12 cellular contexts compared by ENCODE assay signal in genomic region chr7:10998984-10999757, GRCh38. TPM values are rescaled to one million over a fixed set of nuclear protein-coding genes. Genes with fewer than 3 reads are reported as not detected.
DNase-seq lines count a peak whose midpoint lies in the region; ATAC-seq, FAIRE-seq and TF ChIP-seq lines count a peak whose summit lies in the region.
"Had no signal": no experiment of that assay in that cellular context is flagged by ENCODE, and none has a peak within 500 bp of the region (broad histone marks: within the 10 kb centered on the region; RNA-seq: fewer than 3 reads in every experiment).

No MANE protein-coding gene starts in this region.

- H3K9me3 ChIP-seq in CD4-positive, alpha-beta T cell (ENCODE audit: control insufficient read depth, low read length): no peaks in the 10 kb centered on the region
- H3K9me3 ChIP-seq in liver (ENCODE audit: control insufficient read depth in 4 of 4, low read length in 3 of 4): peaks cover 0 to 5% (median 0%) of the 10 kb centered on the region in 4 donors

- H3K4me3 ChIP-seq in GM23338: no peak overlapping the region
- no peak overlapping the region for H3K4me3 ChIP-seq in liver (ENCODE audit: low read depth in 1 of 3, low read length in 3 of 3)

- H3K79me2 ChIP-seq in GM23338 (replicated peaks; ENCODE audit: insufficient read depth): peaks cover 93% of the 10 kb centered on the region

- H3K4me1 ChIP-seq in GM23338 (ENCODE audit: insufficient read depth) (no peaks in the 10 kb centered on the region), liver (ENCODE audit: control insufficient read depth in 4 of 4, insufficient read depth in 4 of 4, low read length in 3 of 4) (peaks cover 0 to 8% (median 0%) of the 10 kb centered on the region in 4 donors)

- no peak overlapping the region for H3K27ac ChIP-seq in CD4-positive, alpha-beta T cell (ENCODE audit: low read depth, low read length)
- H3K27ac ChIP-seq in GM23338 (ENCODE audit: low read depth) (0 out of 2 replicates have a peak overlapping the region, but pooled peaks have one; percentile 22), liver (ENCODE audit: low read depth in 1 of 2, low read length in 2 of 2) (peak overlapping the region in 1 of 2 donors; percentile 39)

- H3K27ac Mint-ChIP-seq in CD4-positive, alpha-beta T cell: peak overlapping the region; percentile 72
- 0 out of 2 replicates have a peak overlapping the region, but pooled peaks have one; percentile 3 for H3K27ac Mint-ChIP-seq in GM23338
- peak overlapping the region; percentile 6 for H3K27ac Mint-ChIP-seq in activated naive CD8-positive, alpha-beta T cell treated with anti-CD3 and anti-CD28 coated beads, Interleukin-2, amount 10 ng/mL, durations not matched to agents 7 days and 5 days
- H3K27ac Mint-ChIP-seq: stimulated activated naive CD8-positive, alpha-beta T cell treated with anti-CD3 and anti-CD28 coated beads, Interleukin-15, Interleukin-2, amounts not matched to agents 100 ng/mL and 50 ng/mL, for 24 hours had no signal

- H3K9ac ChIP-seq in liver (ENCODE audit: low read depth in 1 of 2, low read length in 2 of 2): no peak overlapping the region

- peaks cover 55% of the 10 kb centered on the region for H3K36me3 Mint-ChIP-seq in CD4-positive, alpha-beta T cell (ENCODE audit: low read depth)
- peaks cover 58% of the 10 kb centered on the region for H3K36me3 Mint-ChIP-seq in GM23338 (ENCODE audit: low read depth)
- peaks cover 52% of the 10 kb centered on the region for H3K36me3 Mint-ChIP-seq in activated naive CD8-positive, alpha-beta T cell treated with anti-CD3 and anti-CD28 coated beads, Interleukin-2, amount 10 ng/mL, durations not matched to agents 7 days and 5 days

- no peaks in the 10 kb centered on the region for H3K27me3 ChIP-seq in CD4-positive, alpha-beta T cell (ENCODE audit: control insufficient read depth, insufficient read depth, low read length)
- H3K27me3 ChIP-seq in GM23338 (ENCODE audit: insufficient read depth) (no peaks in the 10 kb centered on the region), liver (ENCODE audit: control insufficient read depth in 4 of 4, insufficient read depth in 4 of 4, low read length in 3 of 4) (no peaks in the 10 kb centered on the region)

- no peak overlapping the region for H3K4me3 Mint-ChIP-seq in CD4-positive, alpha-beta T cell
- H3K4me3 Mint-ChIP-seq in GM23338: no peak overlapping the region
- no peak overlapping the region for H3K4me3 Mint-ChIP-seq in activated naive CD8-positive, alpha-beta T cell treated with anti-CD3 and anti-CD28 coated beads, Interleukin-2, amount 10 ng/mL, durations not matched to agents 7 days and 5 days
- H3K4me3 Mint-ChIP-seq: stimulated activated naive CD8-positive, alpha-beta T cell treated with anti-CD3 and anti-CD28 coated beads, Interleukin-15, Interleukin-2, amounts not matched to agents 100 ng/mL and 50 ng/mL, for 24 hours had no signal

- no peak for TF ChIP-seq CTCF in CD4-positive, alpha-beta T cell (IDR thresholded peaks at IDR 0.05)
- TF ChIP-seq CTCF in GM23338 (conservative IDR thresholded peaks at IDR 0.05; ENCODE audit: low read depth in 2 of 2) (no peak), liver (IDR thresholded peaks at IDR 0.05; ENCODE audit: low read depth, low read length, missing input control) (no peak)

- intact Hi-C loops in CD4-positive, alpha-beta T cell (cut with DNase I, micrococcal nuclease): no loop called here

- 79% methylated on average over 5 of the region's 5 CpGs for WGBS in liver

- 0 out of 2 replicates have a peak, but pooled peaks cover 7% of the 10 kb centered on the region for H4K20me1 ChIP-seq in GM23338 (replicated peaks; ENCODE audit: insufficient read depth)

- no peak for FAIRE-seq in GM12891 (lab: Jason Lieb, UNC)

- CTCF ChIA-PET in CD4-positive, alpha-beta T cell (lab: Charles Lee): interaction anchor here (0.9 to 1.4 kb wide), 2 partner anchors 11 to 58 kb away, joined by 3 read pairs; no protein-coding TSS in a partner anchor

- no peaks in the 10 kb centered on the region for H3F3A ChIP-seq in GM23338 (replicated peaks; ENCODE audit: low read depth)

- H2AFZ ChIP-seq in GM23338: no peak overlapping the region

- POLR2A ChIA-PET in CD4-positive, alpha-beta T cell (lab: Charles Lee): interaction anchor here (2.8 kb wide), 1 partner anchor 58 kb away, joined by 17 read pairs; a partner anchor contains a TSS
- POLR2A ChIA-PET in activated naive CD8-positive, alpha-beta T cell treated with anti-CD3 and anti-CD28 coated beads, Interleukin-2, amount 10 ng/mL, durations not matched to agents 7 days and 5 days (lab: Charles Lee): no interaction called here

- H3K36me3 ChIP-seq in GM23338 (ENCODE audit: insufficient read depth) (peaks cover 13% of the 10 kb centered on the region), liver (ENCODE audit: control insufficient read depth in 4 of 4, insufficient read depth in 3 of 4, low read depth in 1 of 4, low read length in 3 of 4) (peaks cover 2 to 6% (median 3%) of the 10 kb centered on the region in 4 donors)

- no peak for TF ChIP-seq RAD21 in liver (IDR thresholded peaks at IDR 0.05)

- no peak for ATAC-seq in CD4-positive, alpha-beta T cell (ENCODE audit: poor library complexity)
- ATAC-seq in GM23338 (no peak), esophagus mucosa (no peak)
- ATAC-seq in activated naive CD8-positive, alpha-beta T cell treated with anti-CD3 and anti-CD28 coated beads, Interleukin-2, amount 10 ng/mL, durations not matched to agents 7 days and 5 days (ENCODE audit: low read depth): no peak

- no peaks in the 10 kb centered on the region for H3K27me3 Mint-ChIP-seq in CD4-positive, alpha-beta T cell
- no peaks in the 10 kb centered on the region for H3K27me3 Mint-ChIP-seq in GM23338 (ENCODE audit: insufficient read depth, low read depth, poor library complexity)
- H3K27me3 Mint-ChIP-seq in activated naive CD8-positive, alpha-beta T cell treated with anti-CD3 and anti-CD28 coated beads, Interleukin-2, amount 10 ng/mL, durations not matched to agents 7 days and 5 days: no peaks in the 10 kb centered on the region
- H3K27me3 Mint-ChIP-seq: stimulated activated naive CD8-positive, alpha-beta T cell treated with anti-CD3 and anti-CD28 coated beads, Interleukin-15, Interleukin-2, amounts not matched to agents 100 ng/mL and 50 ng/mL, for 24 hours had no signal

- no peak for DNase-seq in CD4-positive, alpha-beta T cell
- DNase-seq in GM23338 (ENCODE audit: low spot score): no peak
- DNase-seq in activated naive CD8-positive, alpha-beta T cell treated with anti-CD3 and anti-CD28 coated beads, Interleukin-2, amount 10 ng/mL, durations not matched to agents 7 days and 5 days: no peak
- DNase-seq in NOMO-1 (lab: John Stamatoyannopoulos, UW; ENCODE audit: unreplicated experiment in 2 of 2): no peak
- DNase-seq in GM12891 (ENCODE audit: insufficient read length, low spot score): no peak
- DNase-seq in midbrain (lab: John Stamatoyannopoulos, UW): no peak
- DNase-seq: NCI-H1092; NCI-H446; stimulated activated CD4-positive, alpha-beta T cell treated with anti-CD3 and anti-CD28 coated beads, Interleukin-2, amount 100 ng/mL, for 48 hours had no signal

- TF ChIP-seq POLR2A in GM12891 (IDR thresholded peaks at IDR 0.05; ENCODE audit: low read depth, low read length): no peak

- H3K4me1 Mint-ChIP-seq in CD4-positive, alpha-beta T cell (ENCODE audit: low read depth): peaks cover 61% of the 10 kb centered on the region
- no peaks in the 10 kb centered on the region; the same call in 2 of the 3 replicates for H3K4me1 Mint-ChIP-seq in GM23338
- H3K4me1 Mint-ChIP-seq in activated naive CD8-positive, alpha-beta T cell treated with anti-CD3 and anti-CD28 coated beads, Interleukin-2, amount 10 ng/mL, durations not matched to agents 7 days and 5 days: peaks cover 18% of the 10 kb centered on the region

- peaks cover 2% of the 10 kb centered on the region for H3K9me3 Mint-ChIP-seq in CD4-positive, alpha-beta T cell
- peaks cover 24% of the 10 kb centered on the region for H3K9me3 Mint-ChIP-seq in GM23338
- peaks cover 4% of the 10 kb centered on the region for H3K9me3 Mint-ChIP-seq in activated naive CD8-positive, alpha-beta T cell treated with anti-CD3 and anti-CD28 coated beads, Interleukin-2, amount 10 ng/mL, durations not matched to agents 7 days and 5 days

- no peak overlapping the region for H3K4me2 ChIP-seq in GM23338

- H3K9me2 ChIP-seq in GM23338 (ENCODE audit: insufficient read depth): no peaks in the 10 kb centered on the region

TF ChIP-seq in GM23338, 12 proteins besides CTCF, POLR2A, EP300 and RAD21:
- no peak for TF ChIP-seq ZNF114 (CRISPR knock-in tag; IDR thresholded peaks at IDR 0.05)
- no peak for TF ChIP-seq JUNB (IDR thresholded peaks at IDR 0.05; ENCODE audit: unreplicated experiment)

TF ChIP-seq in liver, 16 proteins besides CTCF, POLR2A, EP300 and RAD21:
- TF ChIP-seq TAF1 (conservative IDR thresholded peaks at IDR 0.05) (no peak), HNF4A (conservative IDR thresholded peaks at IDR 0.05) (peak; percentile 25 to 59)

TF ChIP-seq in GM12891, 5 proteins besides CTCF, POLR2A, EP300 and RAD21:
- no peak for TF ChIP-seq POU2F2 (IDR thresholded peaks at IDR 0.05; ENCODE audit: low read depth, low read length)
- TF ChIP-seq PAX5 (IDR thresholded peaks at IDR 0.05; ENCODE audit: insufficient read depth, low read length, severe bottlenecking): no peak
- TF ChIP-seq SPI1 (IDR thresholded peaks at IDR 0.05; ENCODE audit: low read depth, low read length): no peak
- no peak for TF ChIP-seq TAF1 (IDR thresholded peaks at IDR 0.05; ENCODE audit: low read depth, low read length)
- no peak for TF ChIP-seq POLR2AphosphoS5 (IDR thresholded peaks at IDR 0.05; ENCODE audit: low read depth, low read length)

RNA-seq across cellular contexts. Expression of gene PHF14, which starts 25.5 kb away (rescaled TPM):
- 10 to 100 TPM; 23.1 TPM for total RNA-seq in CD4-positive, alpha-beta T cell
- 69.1 and 72.0 TPM in 2 replicates for total RNA-seq in GM23338 (2014; rRNA removed; shearing (Covaris generic))
- 87.9 and 88.7 TPM in 2 replicates for polyA plus RNA-seq in GM23338 (2016; fragmentation: Nextera tagmentation; extraction: Ambion mirVana)
- total RNA-seq in activated naive CD8-positive, alpha-beta T cell treated with anti-CD3 and anti-CD28 coated beads, Interleukin-2, amount 10 ng/mL, durations not matched to agents 7 days and 5 days: 10 to 100 TPM; 35.6 to 38.0 TPM
- total RNA-seq in liver: 10 to 100 TPM; 15.2 to 24.4 TPM
- polyA plus RNA-seq in liver: 10 to 100 TPM in 1 of 2 donors, 1 to 10 TPM in 1; 6.9 to 15.4 TPM
- 11.9 TPM for polyA plus RNA-seq in GM12891 (2012; ENCODE audit: low read depth, missing spikeins)
- 23.1 TPM for total RNA-seq in esophagus mucosa

Comparison
In these comparisons a context has a peak if more than half of its experiments do, and no peak if none do; other contexts are left out.
1. H3K27ac Mint-ChIP-seq: peak in every context shown above with its lines; median percentile 72 in CD4-positive, alpha-beta T cell; 6 in activated naive CD8-positive, alpha-beta T cell treated with anti-CD3 and anti-CD28 coated beads, Interleukin-2, amount 10 ng/mL, durations not matched to agents 7 days and 5 days; 3 in GM23338.